20 cellular contexts compared by ENCODE assay signal in the genomic region with DNA sequence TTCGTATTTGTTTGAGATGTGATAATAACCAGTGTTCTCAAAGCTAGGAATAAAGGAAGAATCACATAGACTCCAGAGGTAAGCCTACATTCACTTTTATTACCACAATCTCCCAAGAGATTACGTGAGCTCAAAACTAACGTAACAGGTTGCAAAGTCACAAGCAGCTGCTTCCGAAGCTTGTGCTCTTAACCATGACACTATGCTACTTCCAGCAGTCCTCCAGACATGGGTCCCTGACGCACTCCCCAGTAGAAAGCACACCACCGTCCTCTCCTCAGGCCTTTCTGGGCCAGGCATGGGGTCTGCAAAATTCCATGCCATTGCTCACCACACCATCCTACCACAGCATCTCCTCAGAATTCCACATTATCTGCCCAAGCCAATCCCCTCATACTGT.
"Had no signal": no experiment of that assay in that cellular context is flagged by ENCODE, and none has a peak within 500 bp of the region (broad histone marks: within the 10 kb centered on the region; RNA-seq: fewer than 3 reads in every experiment).

No MANE protein-coding gene starts in this region.

- H3K4me1 Mint-ChIP-seq: activated naive CD8-positive, alpha-beta T cell treated with anti-CD3 and anti-CD28 coated beads for 36 hours; immature natural killer cell had no signal

- H2AFZ ChIP-seq: parathyroid adenoma had no signal

- H3K27me3 ChIP-seq: body of pancreas, vagina had no signal

- H3K4me1 ChIP-seq: body of pancreas, parathyroid adenoma, vagina had no signal

- H3K36me3 ChIP-seq: esophagus squamous epithelium, vagina had no signal

- H3K36me3 Mint-ChIP-seq: activated naive CD8-positive, alpha-beta T cell treated with anti-CD3 and anti-CD28 coated beads for 36 hours; immature natural killer cell; natural killer cell treated with Interleukin-12 subunit alpha and Interleukin-12 subunit beta and Interleukin-15 and Interleukin-18, amount 100 ng/mL, for 72 hours had no signal

- H3K27ac ChIP-seq: body of pancreas, esophagus squamous epithelium, parathyroid adenoma, vagina had no signal

- DNase-seq: activated CD4-positive, alpha-beta T cell treated with anti-CD3 and anti-CD28 coated beads for 1 hour; activated CD8-positive, alpha-beta memory T cell treated with anti-CD3 and anti-CD28 coated beads for 24 hours; activated naive CD4-positive, alpha-beta T cell; activated naive CD8-positive, alpha-beta T cell treated with anti-CD3 and anti-CD28 coated beads for 36 hours; amygdala; body of pancreas; dermis blood vessel endothelial cell; effector memory CD4-positive, alpha-beta T cell; esophagus squamous epithelium; immature natural killer cell; mesendoderm; stimulated activated CD4-positive, alpha-beta T cell treated with anti-CD3 and anti-CD28 coated beads, Interleukin-4, amount 100 ng/mL, for 24 hours; stimulated activated naive CD4-positive, alpha-beta T cell; T-helper 1 cell; T1000 had no signal

- H3K4me3 ChIP-seq: body of pancreas, esophagus squamous epithelium, vagina had no signal

- H3K9me3 Mint-ChIP-seq: activated T-helper 1 cell treated with anti-CD3 and anti-CD28 coated beads, Interleukin-12 subunit alpha, Interleukin-12 subunit beta, Interleukin-2, Interleukin-4 antibody, amounts not matched to agents 30 ng/mL and 10 ng/mL and 1 ng/mL, durations not matched to agents 14 hours and 24 hours and 36 hours; natural killer cell treated with Interleukin-12 subunit alpha and Interleukin-12 subunit beta and Interleukin-15 and Interleukin-18, amount 100 ng/mL, for 72 hours had no signal

- H3K9me3 ChIP-seq: body of pancreas, esophagus squamous epithelium, vagina had no signal

- H3K9ac ChIP-seq: parathyroid adenoma had no signal

- ATAC-seq: body of pancreas; natural killer cell treated with Interleukin-12 subunit alpha and Interleukin-12 subunit beta and Interleukin-15 and Interleukin-18, amount 100 ng/mL, for 72 hours; sciatic nerve had no signal

- H3K4me3 Mint-ChIP-seq: activated naive CD8-positive, alpha-beta T cell treated with anti-CD3 and anti-CD28 coated beads for 36 hours; activated T-helper 1 cell treated with anti-CD3 and anti-CD28 coated beads, Interleukin-12 subunit alpha, Interleukin-12 subunit beta, Interleukin-2, Interleukin-4 antibody, amounts not matched to agents 30 ng/mL and 10 ng/mL and 1 ng/mL, durations not matched to agents 14 hours and 24 hours and 36 hours; immature natural killer cell; natural killer cell treated with Interleukin-12 subunit alpha and Interleukin-12 subunit beta and Interleukin-15 and Interleukin-18, amount 100 ng/mL, for 72 hours had no signal

- H3K27ac Mint-ChIP-seq: activated naive CD8-positive, alpha-beta T cell treated with anti-CD3 and anti-CD28 coated beads for 36 hours; activated T-helper 1 cell treated with anti-CD3 and anti-CD28 coated beads, Interleukin-12 subunit alpha, Interleukin-12 subunit beta, Interleukin-2, Interleukin-4 antibody, amounts not matched to agents 30 ng/mL and 10 ng/mL and 1 ng/mL, durations not matched to agents 14 hours and 24 hours and 36 hours; immature natural killer cell; natural killer cell treated with Interleukin-12 subunit alpha and Interleukin-12 subunit beta and Interleukin-15 and Interleukin-18, amount 100 ng/mL, for 72 hours had no signal

- H3K79me2 ChIP-seq: parathyroid adenoma had no signal
